Comparison of ENCODE assay signal across 29 cellular contexts in genomic region chr11:1473786-1474185, GRCh38.
"Had no signal": no experiment of that assay in that cellular context is flagged by ENCODE, and none has a peak within 500 bp of the region (broad histone marks: within the 10 kb centered on the region; RNA-seq: fewer than 3 reads in every experiment).

No MANE protein-coding gene starts in this region.

- H3K27ac Mint-ChIP-seq: activated CD4-positive, alpha-beta memory T cell treated with anti-CD3 and anti-CD28 coated beads for 36 hours; activated CD4-positive, alpha-beta T cell treated with anti-CD3 and anti-CD28 coated beads, Interleukin-2, amount 10 ng/mL, durations not matched to agents 24 days and 14 days; activated naive CD8-positive, alpha-beta T cell treated with anti-CD3 and anti-CD28 coated beads, Interleukin-2, amount 10 ng/mL, durations not matched to agents 7 days and 5 days; activated T-cell treated with anti-CD3 and anti-CD28 coated beads, Interleukin-2, amount 50 U/mL, for 24 hours; dendritic cell treated with granulocyte-macrophage colony-stimulating factor and Interleukin-4, amounts not matched to agents 40 ng/mL and 50 ng/mL, for 4 days; endodermal cell; immature natural killer cell; stimulated activated effector memory CD8-positive, alpha-beta T cell treated with anti-CD3 and anti-CD28 coated beads, Interleukin-12 subunit alpha, Interleukin-12 subunit beta, amount 100 ng/mL, for 72 hours; stimulated activated naive CD8-positive, alpha-beta T cell treated with anti-CD3 and anti-CD28 coated beads, Interleukin-15, amount 100 ng/mL, for 72 hours; type B pancreatic cell had no signal

- H3K4me3 Mint-ChIP-seq: activated CD4-positive, alpha-beta memory T cell treated with anti-CD3 and anti-CD28 coated beads for 36 hours; activated CD4-positive, alpha-beta T cell treated with anti-CD3 and anti-CD28 coated beads, Interleukin-2, amount 10 ng/mL, durations not matched to agents 24 days and 14 days; activated naive CD4-positive, alpha-beta T cell treated with anti-CD3 and anti-CD28 coated beads, Interleukin-2, amount 10 ng/mL, durations not matched to agents 7 days and 5 days; activated naive CD8-positive, alpha-beta T cell treated with anti-CD3 and anti-CD28 coated beads, Interleukin-2, amount 10 ng/mL, durations not matched to agents 7 days and 5 days; activated T-cell treated with anti-CD3 and anti-CD28 coated beads, Interleukin-2, amount 50 U/mL, for 24 hours; dendritic cell treated with granulocyte-macrophage colony-stimulating factor and Interleukin-4, amounts not matched to agents 40 ng/mL and 50 ng/mL, for 4 days; endodermal cell; immature natural killer cell; naive B cell; neural crest cell; stimulated activated effector memory CD8-positive, alpha-beta T cell treated with anti-CD3 and anti-CD28 coated beads, Interleukin-12 subunit alpha, Interleukin-12 subunit beta, amount 100 ng/mL, for 72 hours; stimulated activated naive CD8-positive, alpha-beta T cell treated with anti-CD3 and anti-CD28 coated beads, Interleukin-15, amount 100 ng/mL, for 72 hours; type B pancreatic cell had no signal

- H3K27ac ChIP-seq: skin epidermis, vagina had no signal

- H3K27me3 ChIP-seq: vagina had no signal

- H3K9me3 ChIP-seq: vagina had no signal

- H3K4me3 ChIP-seq: skin epidermis, vagina had no signal

- H3K27me3 Mint-ChIP-seq: activated CD4-positive, alpha-beta memory T cell treated with anti-CD3 and anti-CD28 coated beads for 36 hours; activated CD4-positive, alpha-beta T cell treated with anti-CD3 and anti-CD28 coated beads, Interleukin-2, amount 10 ng/mL, durations not matched to agents 24 days and 14 days; activated naive CD4-positive, alpha-beta T cell treated with anti-CD3 and anti-CD28 coated beads, Interleukin-2, amount 10 ng/mL, durations not matched to agents 7 days and 5 days; activated naive CD8-positive, alpha-beta T cell treated with anti-CD3 and anti-CD28 coated beads, Interleukin-2, amount 10 ng/mL, durations not matched to agents 7 days and 5 days; activated T-cell treated with anti-CD3 and anti-CD28 coated beads, Interleukin-2, amount 50 U/mL, for 24 hours; dendritic cell treated with granulocyte-macrophage colony-stimulating factor and Interleukin-4, amounts not matched to agents 40 ng/mL and 50 ng/mL, for 4 days; naive B cell; stimulated activated naive CD8-positive, alpha-beta T cell treated with anti-CD3 and anti-CD28 coated beads, Interleukin-15, amount 100 ng/mL, for 72 hours; type B pancreatic cell had no signal

- H3K4me1 ChIP-seq: vagina had no signal

- ATAC-seq: esophagus mucosa; left lobe of liver; sciatic nerve; stimulated activated effector memory CD8-positive, alpha-beta T cell treated with anti-CD3 and anti-CD28 coated beads, Interleukin-12 subunit alpha, Interleukin-12 subunit beta, amount 100 ng/mL, for 72 hours; stimulated activated naive CD8-positive, alpha-beta T cell treated with anti-CD3 and anti-CD28 coated beads, Interleukin-15, amount 100 ng/mL, for 72 hours had no signal

- H3K4me1 Mint-ChIP-seq: activated CD4-positive, alpha-beta T cell treated with anti-CD3 and anti-CD28 coated beads, Interleukin-2, amount 10 ng/mL, durations not matched to agents 24 days and 14 days; activated naive CD4-positive, alpha-beta T cell treated with anti-CD3 and anti-CD28 coated beads, Interleukin-2, amount 10 ng/mL, durations not matched to agents 7 days and 5 days; endodermal cell; immature natural killer cell; neural crest cell; stimulated activated effector memory CD8-positive, alpha-beta T cell treated with anti-CD3 and anti-CD28 coated beads, Interleukin-12 subunit alpha, Interleukin-12 subunit beta, amount 100 ng/mL, for 72 hours; stimulated activated naive CD8-positive, alpha-beta T cell treated with anti-CD3 and anti-CD28 coated beads, Interleukin-15, amount 100 ng/mL, for 72 hours had no signal

- H3K9me3 Mint-ChIP-seq: activated CD4-positive, alpha-beta memory T cell treated with anti-CD3 and anti-CD28 coated beads for 36 hours; activated CD4-positive, alpha-beta T cell treated with anti-CD3 and anti-CD28 coated beads, Interleukin-2, amount 10 ng/mL, durations not matched to agents 24 days and 14 days; activated naive CD4-positive, alpha-beta T cell treated with anti-CD3 and anti-CD28 coated beads, Interleukin-2, amount 10 ng/mL, durations not matched to agents 7 days and 5 days; activated naive CD8-positive, alpha-beta T cell treated with anti-CD3 and anti-CD28 coated beads, Interleukin-2, amount 10 ng/mL, durations not matched to agents 7 days and 5 days; activated T-cell treated with anti-CD3 and anti-CD28 coated beads, Interleukin-2, amount 50 U/mL, for 24 hours; dendritic cell treated with granulocyte-macrophage colony-stimulating factor and Interleukin-4, amounts not matched to agents 40 ng/mL and 50 ng/mL, for 4 days; endodermal cell; immature natural killer cell; naive B cell; neural crest cell; stimulated activated effector memory CD8-positive, alpha-beta T cell treated with anti-CD3 and anti-CD28 coated beads, Interleukin-12 subunit alpha, Interleukin-12 subunit beta, amount 100 ng/mL, for 72 hours; stimulated activated naive CD8-positive, alpha-beta T cell treated with anti-CD3 and anti-CD28 coated beads, Interleukin-15, amount 100 ng/mL, for 72 hours; type B pancreatic cell had no signal

- DNase-seq: activated CD4-positive, alpha-beta memory T cell treated with anti-CD3 and anti-CD28 coated beads for 36 hours; activated CD4-positive, alpha-beta T cell treated with anti-CD3 and anti-CD28 coated beads, Interleukin-2, amount 10 ng/mL, durations not matched to agents 24 days and 14 days; activated CD4-positive, CD25-positive, alpha-beta regulatory T cell treated with anti-CD3 and anti-CD28 coated beads, Interleukin-2, amount 50 U/mL, for 72 hours; activated CD8-positive, alpha-beta memory T cell treated with anti-CD3 and anti-CD28 coated beads, Interleukin-2, amount 50 U/mL, for 48 hours; activated gamma-delta T cell; activated naive CD4-positive, alpha-beta T cell treated with anti-CD3 and anti-CD28 coated beads, Interleukin-2, amount 10 ng/mL, durations not matched to agents 7 days and 5 days; activated naive CD8-positive, alpha-beta T cell treated with anti-CD3 and anti-CD28 coated beads, Interleukin-2, amount 10 ng/mL, durations not matched to agents 7 days and 5 days; activated T-cell treated with anti-CD3 and anti-CD28 coated beads, Interleukin-2, amount 50 U/mL, for 24 hours; amniotic stem cell; central memory CD4-positive, alpha-beta T cell; endodermal cell; foreskin fibroblast; hypothalamus; immature natural killer cell; mammary epithelial cell; naive B cell; nucleus accumbens; stimulated activated CD4-positive, alpha-beta T cell treated with anti-CD3 and anti-CD28 coated beads, Interleukin-4, amount 100 ng/mL, for 24 hours; stimulated activated naive CD8-positive, alpha-beta T cell treated with anti-CD3 and anti-CD28 coated beads, Interleukin-15, amount 100 ng/mL, for 72 hours; substantia nigra had no signal

- H3K36me3 Mint-ChIP-seq: activated naive CD8-positive, alpha-beta T cell treated with anti-CD3 and anti-CD28 coated beads, Interleukin-2, amount 10 ng/mL, durations not matched to agents 7 days and 5 days had no signal
